In the genomic region with DNA sequence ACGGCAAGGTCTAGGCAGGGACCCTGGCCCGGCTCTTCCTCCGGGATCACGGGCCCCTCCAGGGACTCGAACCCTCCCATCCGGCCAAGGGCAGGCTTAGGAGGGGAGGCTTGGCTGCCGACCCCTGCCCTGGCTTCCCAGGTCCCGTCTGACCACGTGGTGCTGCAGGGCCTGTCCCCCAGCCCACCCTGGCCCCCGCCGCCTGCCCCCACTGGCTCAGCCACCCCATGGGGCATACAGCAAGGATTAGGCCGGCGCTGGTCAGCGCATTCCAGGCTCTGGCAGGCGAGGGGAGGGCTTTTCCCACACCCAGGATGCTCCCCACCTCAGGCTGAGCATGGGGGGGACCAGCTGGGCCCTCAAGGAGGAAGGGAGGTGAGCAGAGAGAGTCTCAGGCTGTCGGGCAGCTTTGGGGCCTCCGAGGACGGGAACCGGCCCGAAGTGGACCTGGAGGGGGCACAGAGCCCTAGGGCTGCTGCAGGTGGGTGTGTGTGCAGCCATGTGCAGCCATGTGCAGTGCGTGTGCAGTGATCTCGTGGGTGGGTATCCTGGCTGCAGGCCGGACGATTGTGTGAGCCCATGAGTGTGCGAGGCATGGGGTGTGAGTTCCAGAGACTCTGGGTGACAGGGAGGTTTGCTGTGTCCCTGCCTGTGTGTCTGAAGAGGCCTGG, we compare ENCODE assay signal across 17 cellular contexts. TPM values are rescaled to one million over a fixed set of nuclear protein-coding genes. Genes with fewer than 3 reads are reported as not detected.
"Had no signal": no experiment of that assay in that cellular context is flagged by ENCODE, and none has a peak within 500 bp of the region (broad histone marks: within the 10 kb centered on the region; RNA-seq: fewer than 3 reads in every experiment).

No MANE protein-coding gene starts in this region.

- H3K4me3 ChIP-seq: body of pancreas, lung, mucosa of descending colon had no signal

- H3K9me3 Mint-ChIP-seq: activated CD4-positive, alpha-beta T cell treated with anti-CD3 and anti-CD28 coated beads, Interleukin-2, amount 10 ng/mL, durations not matched to agents 7 days and 5 days; activated naive CD4-positive, alpha-beta T cell treated with anti-CD3 and anti-CD28 coated beads, Interleukin-2, amount 50 U/mL, for 72 hours; activated T-cell treated with anti-CD3 and anti-CD28 coated beads, Interleukin-2, amount 50 U/mL, for 24 hours; immature natural killer cell; T-helper 1 cell treated with Interleukin-12 subunit alpha and Interleukin-12 subunit beta and Interleukin-4 antibody, amounts not matched to agents 30 μg/mL and 1 μg/mL, for 36 hours had no signal

- H3K36me3 ChIP-seq: spleen had no signal

- H3K9me3 ChIP-seq: body of pancreas, mucosa of descending colon, spleen had no signal

- H3K27ac Mint-ChIP-seq: activated CD4-positive, alpha-beta T cell treated with anti-CD3 and anti-CD28 coated beads, Interleukin-2, amount 10 ng/mL, durations not matched to agents 7 days and 5 days; activated CD8-positive, alpha-beta memory T cell treated with anti-CD3 and anti-CD28 coated beads, Interleukin-2, amount 10 ng/mL, durations not matched to agents 7 days and 5 days; activated naive CD4-positive, alpha-beta T cell treated with anti-CD3 and anti-CD28 coated beads, Interleukin-2, amount 50 U/mL, for 72 hours; activated T-cell treated with anti-CD3 and anti-CD28 coated beads, Interleukin-2, amount 50 U/mL, for 24 hours; immature natural killer cell; T-helper 1 cell treated with Interleukin-12 subunit alpha and Interleukin-12 subunit beta and Interleukin-4 antibody, amounts not matched to agents 30 μg/mL and 1 μg/mL, for 36 hours had no signal

- H3K27ac ChIP-seq: spleen had no signal

- H3K27me3 Mint-ChIP-seq: activated CD4-positive, alpha-beta T cell treated with anti-CD3 and anti-CD28 coated beads, Interleukin-2, amount 10 ng/mL, durations not matched to agents 7 days and 5 days; activated T-cell treated with anti-CD3 and anti-CD28 coated beads, Interleukin-2, amount 50 U/mL, for 24 hours had no signal

- H3K36me3 Mint-ChIP-seq: activated CD8-positive, alpha-beta memory T cell treated with anti-CD3 and anti-CD28 coated beads, Interleukin-2, amount 10 ng/mL, durations not matched to agents 7 days and 5 days; activated naive CD4-positive, alpha-beta T cell treated with anti-CD3 and anti-CD28 coated beads, Interleukin-2, amount 50 U/mL, for 72 hours; immature natural killer cell; naive thymus-derived CD8-positive, alpha-beta T cell had no signal

- H3K4me3 Mint-ChIP-seq: activated CD4-positive, alpha-beta T cell treated with anti-CD3 and anti-CD28 coated beads, Interleukin-2, amount 10 ng/mL, durations not matched to agents 7 days and 5 days; activated CD8-positive, alpha-beta memory T cell treated with anti-CD3 and anti-CD28 coated beads, Interleukin-2, amount 10 ng/mL, durations not matched to agents 7 days and 5 days; activated T-cell treated with anti-CD3 and anti-CD28 coated beads, Interleukin-2, amount 50 U/mL, for 24 hours; immature natural killer cell; T-helper 1 cell treated with Interleukin-12 subunit alpha and Interleukin-12 subunit beta and Interleukin-4 antibody, amounts not matched to agents 30 μg/mL and 1 μg/mL, for 36 hours had no signal

RNA-seq across cellular contexts. Expression of a gene that starts 0.7 kb away (rescaled TPM):
- total RNA-seq: activated CD4-positive, alpha-beta T cell treated with anti-CD3 and anti-CD28 coated beads, Interleukin-2, amount 10 ng/mL, durations not matched to agents 7 days and 5 days; activated CD8-positive, alpha-beta memory T cell treated with anti-CD3 and anti-CD28 coated beads, Interleukin-2, amount 10 ng/mL, durations not matched to agents 7 days and 5 days; activated naive CD4-positive, alpha-beta T cell treated with anti-CD3 and anti-CD28 coated beads, Interleukin-2, amount 50 U/mL, for 72 hours; body of pancreas; left colon; lung; mucosa of descending colon; naive thymus-derived CD8-positive, alpha-beta T cell; osteocyte; pulmonary artery endothelial cell; sciatic nerve; spleen; temporal lobe; ureter had no signal
- polyA plus RNA-seq: immature natural killer cell; lung; naive thymus-derived CD8-positive, alpha-beta T cell; spleen had no signal
